In genomic region chr11:47606731-47607130, GRCh38 we compare ENCODE assay signal across 17 cellular contexts. TPM values are rescaled to one million over a fixed set of nuclear protein-coding genes. Genes with fewer than 3 reads are reported as not detected.
DNase-seq lines count a peak whose midpoint lies in the region; ATAC-seq and TF ChIP-seq lines count a peak whose summit lies in the region.
"Had no signal": no experiment of that assay in that cellular context is flagged by ENCODE, and none has a peak within 500 bp of the region (broad histone marks: within the 10 kb centered on the region; RNA-seq: fewer than 3 reads in every experiment).

No MANE protein-coding gene starts in this region.

- H3K27me3 ChIP-seq in adipocyte (replicated peaks; ENCODE audit: control insufficient read depth, insufficient read depth, low read length) (no peaks in the 10 kb centered on the region), heart right ventricle (no peaks in the 10 kb centered on the region), skeletal muscle satellite cell (ENCODE audit: control insufficient read depth, insufficient read depth, low read length) (no peaks in the 10 kb centered on the region)
- H3K27me3 ChIP-seq: breast epithelium, neutrophil had no signal

- H3K4me3 ChIP-seq in adipocyte (ENCODE audit: low read length) (no peak overlapping the region), heart right ventricle (no peak overlapping the region), skeletal muscle satellite cell (ENCODE audit: low read length) (peak overlapping the region; percentile 13)
- H3K4me3 ChIP-seq: breast epithelium had no signal

- H3K4me1 ChIP-seq in adipocyte (ENCODE audit: control insufficient read depth, insufficient read depth, low read length), result peaks cover 28% of the 10 kb centered on the region
- H3K4me1 ChIP-seq in heart right ventricle, result peaks cover 5 to 41% (median 29%) of the 10 kb centered on the region in 9 donors
- H3K4me1 ChIP-seq in skeletal muscle satellite cell (ENCODE audit: control insufficient read depth, insufficient read depth, low read length), result peaks cover 21% of the 10 kb centered on the region
- H3K4me1 ChIP-seq: breast epithelium, Caco-2 had no signal

- ATAC-seq in heart right ventricle, result peak; percentile 54 to 87 (median 82)
- ATAC-seq in HG03378 (IDR thresholded peaks at IDR 0.05; ENCODE audit: unreplicated experiment), result no peak

- DNase-seq in NCI-H2227 (lab: John Stamatoyannopoulos, UW; ENCODE audit: unreplicated experiment) (peak; percentile 31), NCI-H2227 treated with DMSO at 0.1 percent for 48 hours (lab: John Stamatoyannopoulos, UW) (no peak), adipocyte (ENCODE audit: low read depth) (no peak), heart right ventricle (peak in 1 of 2 donors; percentile 34), HuH-7 (ENCODE audit: low spot score) (no peak), ecto neural progenitor cell (ENCODE audit: low spot score) (no peak)
- DNase-seq: activated CD4-positive, alpha-beta T cell treated with anti-CD3 and anti-CD28 coated beads, Interleukin-2, amount 50 U/mL, for 4 hours; activated effector memory CD4-positive, alpha-beta T cell treated with anti-CD3 and anti-CD28 coated beads, Interleukin-2, amount 50 U/mL, for 16 hours; stimulated activated CD4-positive, alpha-beta T cell treated with anti-CD3 and anti-CD28 coated beads, Interleukin-15, amount 100 ng/mL, for 24 hours had no signal

- no peak for TF ChIP-seq CTCF in heart right ventricle (IDR thresholded peaks at IDR 0.05)

- WGBS in heart right ventricle, 2 donors, result 19 to 27% methylated on average over 5 of the region's 5 CpGs

- H3K36me3 ChIP-seq in adipocyte (ENCODE audit: control insufficient read depth, insufficient read depth, low read length, severe bottlenecking) (peaks cover 13% of the 10 kb centered on the region), heart right ventricle (peaks cover 0 to 20% (median 0%) of the 10 kb centered on the region in 9 donors), skeletal muscle satellite cell (ENCODE audit: insufficient read depth, low read length) (no peaks in the 10 kb centered on the region)
- H3K36me3 ChIP-seq: breast epithelium had no signal

- peak overlapping the region in 6 of 10 donors; percentile 7 to 66 (median 30) for H3K27ac ChIP-seq in heart right ventricle
- H3K27ac ChIP-seq: breast epithelium, neutrophil had no signal

- intact Hi-C loops in heart right ventricle (cut with DNase I), result loop anchor here in 1 of 10 donors (5.0 kb wide), 1 partner anchor 34 kb away; no protein-coding TSS in a partner anchor

- H3K9me3 ChIP-seq in adipocyte (ENCODE audit: control insufficient read depth, low read length) (no peaks in the 10 kb centered on the region), heart right ventricle (no peaks in the 10 kb centered on the region), skeletal muscle satellite cell (replicated peaks; ENCODE audit: low read length) (no peaks in the 10 kb centered on the region)
- H3K9me3 ChIP-seq: breast epithelium, Caco-2, neutrophil had no signal

- H3K9ac ChIP-seq in adipocyte (ENCODE audit: low read length), result peak overlapping the region; percentile 17
- no peak overlapping the region for H3K9ac ChIP-seq in skeletal muscle satellite cell (ENCODE audit: low read depth, low read length)

- H3K4me2 ChIP-seq in skeletal muscle satellite cell (ENCODE audit: low read length), result peak overlapping the region; percentile 58

RNA-seq across cellular contexts. Expression of gene C1QTNF4, which starts 12.5 kb away (rescaled TPM):
- total RNA-seq in heart right ventricle, result under 1 TPM in 9 of 10 donors, not detected in 1; 0.15 to 0.85 (median 0.37) TPM
- polyA plus RNA-seq in heart right ventricle, result 1 to 10 TPM; 1.2 to 1.4 TPM
- not detected in 2 replicates for total RNA-seq in skeletal muscle satellite cell (2012; rRNA removed)
- total RNA-seq: A172 had no signal

RNA-seq across cellular contexts. Expression of gene FAM180B, which starts 20.3 kb away (rescaled TPM):
- total RNA-seq in heart right ventricle, result 1 to 10 TPM in 1 of 10 donors, under 1 TPM in 4, not detected in 5; 0.19 to 1.0 (median 0.24) TPM
- under 1 TPM in 1 of 2 donors, not detected in 1; 0.07 TPM for polyA plus RNA-seq in heart right ventricle
- total RNA-seq in skeletal muscle satellite cell (2012; rRNA removed), result under 0.01 and 0.44 TPM in 2 replicates
- total RNA-seq: A172, Caco-2, endothelial cell of umbilical vein, liver had no signal
- polyA plus RNA-seq: endothelial cell of umbilical vein, liver had no signal

RNA-seq across cellular contexts. Expression of gene NDUFS3, which starts 27.9 kb away (rescaled TPM):
- total RNA-seq in heart right ventricle, result 100 to 1,000 TPM; 171 to 359 (median 287) TPM
- 100 to 1,000 TPM; 291 to 570 TPM for polyA plus RNA-seq in heart right ventricle
- 68.2 and 77.8 TPM in 2 replicates for total RNA-seq in skeletal muscle satellite cell (2012; rRNA removed)

RNA-seq across cellular contexts. Expression of gene KBTBD4, which starts 28.0 kb away (rescaled TPM):
- total RNA-seq in heart right ventricle, result 10 to 100 TPM; 13.6 to 21.0 (median 16.2) TPM
- 1 to 10 TPM; 3.1 to 9.2 TPM for polyA plus RNA-seq in heart right ventricle
- total RNA-seq in skeletal muscle satellite cell (2012; rRNA removed), result 18.0 and 21.0 TPM in 2 replicates

RNA-seq across cellular contexts. Expression of gene MTCH2, which starts 35.6 kb away (rescaled TPM):
- total RNA-seq in heart right ventricle, result 100 to 1,000 TPM in 7 of 10 donors, 10 to 100 TPM in 3; 90.7 to 137 (median 104) TPM
- 100 to 1,000 TPM in 1 of 2 donors, 10 to 100 TPM in 1; 23.8 to 114 TPM for polyA plus RNA-seq in heart right ventricle
- 89.5 and 93.9 TPM in 2 replicates for total RNA-seq in skeletal muscle satellite cell (2012; rRNA removed)
